In genomic region chr22:42769574-42770447, GRCh38 we compare ENCODE assay signal across 8 cellular contexts. TPM values are rescaled to one million over a fixed set of nuclear protein-coding genes. Genes with fewer than 3 reads are reported as not detected.
A peak's percentile ranks its signal among the peaks of the same experiment; 100 is the strongest.
DNase-seq lines count a peak whose midpoint lies in the region; ATAC-seq and TF ChIP-seq lines count a peak whose summit lies in the region.

No MANE protein-coding gene starts in this region.

- peak overlapping the region; percentile 20 to 92 (median 80) for H3K4me3 Mint-ChIP-seq in IgD-negative memory B cell
- no peak overlapping the region for H3K4me3 Mint-ChIP-seq in CD4-positive, alpha-beta T cell

- CTCF ChIA-PET in CD4-positive, alpha-beta T cell (lab: Charles Lee): no interaction called here

- peaks cover 12% of the 10 kb centered on the region for H3K27me3 Mint-ChIP-seq in IgD-negative memory B cell
- H3K27me3 Mint-ChIP-seq in CD4-positive, alpha-beta T cell: peaks cover 4% of the 10 kb centered on the region

- no peaks in the 10 kb centered on the region for H3K36me3 ChIP-seq in duodenal mucosa (ENCODE audit: control insufficient read depth in 1 of 2, insufficient read depth in 2 of 2, low read length in 2 of 2)

- no peak overlapping the region for H3K27ac ChIP-seq in duodenal mucosa (ENCODE audit: low read depth, low read length)
- H3K27ac ChIP-seq in CD4-positive, alpha-beta T cell (ENCODE audit: low read depth, low read length): no peak overlapping the region

- peak; percentile 79 for ATAC-seq in GM21447 (IDR thresholded peaks at IDR 0.05; ENCODE audit: unreplicated experiment)
- no peak for ATAC-seq in CD4-positive, alpha-beta T cell (ENCODE audit: poor library complexity)

- in situ Hi-C loops in Caki2 (cut with HindIII; ENCODE audit: low pct_unique_long_range_greater_than_20kb, low sequenced_read_pairs): no loop called here

- H3K36me3 Mint-ChIP-seq in IgD-negative memory B cell: no peaks in the 10 kb centered on the region
- H3K36me3 Mint-ChIP-seq in CD4-positive, alpha-beta T cell (ENCODE audit: low read depth): no peaks in the 10 kb centered on the region

- peak overlapping the region; percentile 48 to 55 for H3K4me3 ChIP-seq in duodenal mucosa (ENCODE audit: low read depth in 1 of 2, low read length in 2 of 2)

- DNase-seq in Caki2 (ENCODE audit: low read depth) (peak; percentile 73), posterior vena cava (ENCODE audit: low spot score) (peak; percentile 86), NCI-H82 (lab: John Stamatoyannopoulos, UW) (no peak), NCI-H345 (lab: John Stamatoyannopoulos, UW) (no peak)
- no peak for DNase-seq in CD4-positive, alpha-beta T cell

- H3K4me1 Mint-ChIP-seq in IgD-negative memory B cell: peaks cover 17 to 26% (median 21%) of the 10 kb centered on the region in 3 donors
- no peaks in the 10 kb centered on the region for H3K4me1 Mint-ChIP-seq in CD4-positive, alpha-beta T cell (ENCODE audit: low read depth)

- H3K27ac Mint-ChIP-seq in IgD-negative memory B cell: peak overlapping the region in 1 of 3 donors; percentile 63
- H3K27ac Mint-ChIP-seq in CD4-positive, alpha-beta T cell: no peak overlapping the region

- intact Hi-C loops in posterior vena cava (cut with DNase I): no loop called here
- intact Hi-C loops in CD4-positive, alpha-beta T cell (cut with DNase I, micrococcal nuclease): no loop called here

- H3K4me1 ChIP-seq in duodenal mucosa (ENCODE audit: control insufficient read depth in 1 of 2, insufficient read depth in 2 of 2, low read length in 2 of 2): peaks cover 6 to 8% of the 10 kb centered on the region in 2 donors

- no peak for TF ChIP-seq CTCF in CD4-positive, alpha-beta T cell (IDR thresholded peaks at IDR 0.05)

- H3K9me3 ChIP-seq in duodenal mucosa (ENCODE audit: control insufficient read depth in 1 of 2, low read length in 2 of 2): no peaks in the 10 kb centered on the region
- H3K9me3 ChIP-seq in CD4-positive, alpha-beta T cell (ENCODE audit: control insufficient read depth, low read length): no peaks in the 10 kb centered on the region

- H3K9me3 Mint-ChIP-seq in IgD-negative memory B cell: no peaks in the 10 kb centered on the region
- no peaks in the 10 kb centered on the region for H3K9me3 Mint-ChIP-seq in CD4-positive, alpha-beta T cell

- POLR2A ChIA-PET in CD4-positive, alpha-beta T cell (lab: Charles Lee): no interaction called here

- H3K27me3 ChIP-seq in duodenal mucosa (ENCODE audit: control insufficient read depth in 1 of 2, insufficient read depth in 2 of 2, low read length in 2 of 2): no peaks in the 10 kb centered on the region
- no peaks in the 10 kb centered on the region for H3K27me3 ChIP-seq in CD4-positive, alpha-beta T cell (ENCODE audit: control insufficient read depth, insufficient read depth, low read length)

- H3K9ac ChIP-seq in duodenal mucosa (ENCODE audit: low read depth in 1 of 2, low read length in 2 of 2): no peak overlapping the region

RNA-seq across cellular contexts. Expression of gene A4GALT, which starts 49.1 kb away (rescaled TPM):
- 5.6 and 8.3 TPM in 2 replicates for total RNA-seq in Caki2 (2014; rRNA removed; shearing (Covaris generic); ENCODE audit: low replicate concordance)
- polyA plus RNA-seq in IgD-negative memory B cell: not detected
- 10 to 100 TPM; 42.2 to 59.8 TPM for total RNA-seq in posterior vena cava
- total RNA-seq in CD4-positive, alpha-beta T cell: not detected

Comparison
In these comparisons a context has a peak if more than half of its experiments do, and no peak if none do; other contexts are left out.
1. DNase-seq: peak in Caki2 (single experiment) and posterior vena cava (single experiment); none in CD4-positive, alpha-beta T cell (0 of 10), NCI-H82 (single experiment) and NCI-H345 (single experiment).